22 cellular contexts compared by ENCODE assay signal in the genomic region with DNA sequence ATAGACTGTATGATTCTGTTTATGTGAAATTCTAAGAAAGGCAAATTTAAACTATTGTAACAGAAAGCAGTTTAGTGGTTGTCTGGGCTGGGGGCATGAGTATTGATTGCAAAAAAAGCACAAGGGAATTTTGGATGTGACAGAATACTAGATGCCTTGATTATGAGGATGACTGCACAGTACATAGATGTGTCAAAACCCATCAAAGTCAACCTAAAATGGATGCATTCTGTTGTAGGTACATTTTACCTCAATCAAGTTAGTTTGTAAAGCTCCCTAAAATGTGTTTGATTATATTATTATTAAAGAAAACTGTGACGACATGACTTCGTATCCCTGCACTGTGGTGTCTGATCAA.
"Had no signal": no experiment of that assay in that cellular context is flagged by ENCODE, and none has a peak within 500 bp of the region (broad histone marks: within the 10 kb centered on the region; RNA-seq: fewer than 3 reads in every experiment).

No MANE protein-coding gene starts in this region.

- H3K27me3 ChIP-seq: SJSA1 had no signal

- H3K27ac ChIP-seq: HL-60, SJSA1, SK-N-MC had no signal

- H3K9me3 ChIP-seq: SJSA1 had no signal

- DNase-seq: KBM-7, MV-4-11, NCI-H1048, NCI-H1105, NCI-H1417, NCI-H146, NCI-H187, NCI-H2029, NCI-H2081 treated with DMSO at 0.1 percent for 48 hours, NCI-H2171, NCI-H226, NCI-H446, NCI-H510A, NCI-H524 treated with DMSO at 0.1 percent for 48 hours, NCI-H69, NCI-H774, Right ventricle myocardium superior, RPMI8226, SIG-M5 had no signal

- H3K4me3 ChIP-seq: SJSA1, SK-N-MC had no signal

- H3K36me3 ChIP-seq: SJSA1 had no signal
